ENCODE assay signal across 9 cellular contexts in genomic region chr7:17680026-17680425, GRCh38.
A peak's percentile ranks its signal among the peaks of the same experiment; 100 is the strongest.
DNase-seq lines count a peak whose midpoint lies in the region; ATAC-seq and TF ChIP-seq lines count a peak whose summit lies in the region.
"Had no signal": no experiment of that assay in that cellular context is flagged by ENCODE, and none has a peak within 500 bp of the region (broad histone marks: within the 10 kb centered on the region; RNA-seq: fewer than 3 reads in every experiment).

No MANE protein-coding gene starts in this region.

- no peak for TF ChIP-seq CTCF in body of pancreas (IDR thresholded peaks at IDR 0.05)

- H3K36me3 ChIP-seq in body of pancreas (replicated peaks in 1 of 2; ENCODE audit: insufficient read depth in 1 of 2, low read depth in 2 of 2), result no peaks in the 10 kb centered on the region

- no peak for TF ChIP-seq POLR2A in body of pancreas (IDR thresholded peaks at IDR 0.05)

- peaks cover 6% of the 10 kb centered on the region for H3K4me1 ChIP-seq in body of pancreas

- peak; percentile 55 for ATAC-seq in body of pancreas
- no peak for ATAC-seq in GM19324 (IDR thresholded peaks at IDR 0.05; ENCODE audit: low FRiP score, unreplicated experiment)

- H3K4me3 ChIP-seq in body of pancreas, result no peak overlapping the region

- H3K27me3 ChIP-seq in body of pancreas, result no peaks in the 10 kb centered on the region

- WGBS in body of pancreas, 2 donors, result 10% methylated on average over 6 of the region's 6 CpGs

- H3K27ac ChIP-seq in body of pancreas, result peak overlapping the region in 1 of 4 donors; percentile 2
- no peak overlapping the region for H3K27ac ChIP-seq in substantia nigra (ENCODE audit: low read depth, low read length, poor library complexity, severe bottlenecking)

- DNase-seq in HK-2 (ENCODE audit: unreplicated experiment), result peak; percentile 70
- DNase-seq in body of pancreas, result peak in 1 of 4 donors; percentile 54
- peak; percentile 90 for DNase-seq in islet precursor cell
- DNase-seq in substantia nigra (lab: John Stamatoyannopoulos, UW), result peak in 29 of 49 donors; percentile 5 to 65 (median 24)
- DNase-seq in middle frontal gyrus (ENCODE audit: extremely low spot score, low spot score), result no peak
- DNase-seq in NCI-H1694 (lab: John Stamatoyannopoulos, UW), result no peak
- no peak for DNase-seq in activated T-cell treated with anti-CD3 and anti-CD28 coated beads for 4 hours
- DNase-seq: SW 1271 had no signal

- intact Hi-C loops in body of pancreas (cut with DNase I), result no loop called here

- no peaks in the 10 kb centered on the region for H3K9me3 ChIP-seq in body of pancreas

Comparison
In these comparisons a context has a peak if more than half of its experiments do, and no peak if none do; other contexts are left out.
1. DNase-seq: peak in HK-2 (single experiment), islet precursor cell (single experiment) and substantia nigra (29 of 49); none in middle frontal gyrus (single experiment), NCI-H1694 (single experiment) and activated T-cell treated with anti-CD3 and anti-CD28 coated beads for 4 hours (single experiment).